Comparison of ENCODE assay signal across 1 cellular context in genomic region chr12:117360551-117361311, GRCh38.
A peak's percentile ranks its signal among the peaks of the same experiment; 100 is the strongest.
TF ChIP-seq lines count a peak whose summit lies in the region.

No MANE protein-coding gene starts in this region.

TF ChIP-seq in GM23338, 12 proteins besides CTCF, POLR2A, EP300 and RAD21 (continued from another document):
- TF ChIP-seq REST (IDR thresholded peaks at IDR 0.05; ENCODE audit: unreplicated experiment) (no peak), EZH2phosphoT487 (IDR thresholded peaks at IDR 0.05; ENCODE audit: unreplicated experiment) (peak; percentile 67), NANOG (IDR thresholded peaks at IDR 0.05; ENCODE audit: borderline replicate concordance) (no peak), STAT1 (IDR thresholded peaks at IDR 0.05; ENCODE audit: unreplicated experiment) (no peak), EZH2 (IDR thresholded peaks at IDR 0.05; ENCODE audit: low read depth, unreplicated experiment) (peak; percentile 73), ZNF331 (CRISPR knock-in tag; IDR thresholded peaks at IDR 0.05; ENCODE audit: low read depth) (no peak), POLR2AphosphoS5 (IDR thresholded peaks at IDR 0.05; ENCODE audit: low read depth) (no peak), ETS1 (IDR thresholded peaks at IDR 0.05) (no peak), JUNB (IDR thresholded peaks at IDR 0.05; ENCODE audit: unreplicated experiment) (no peak)
